Comparison of ENCODE assay signal across 20 cellular contexts in genomic region chr21:44043613-44044012, GRCh38. TPM values are rescaled to one million over a fixed set of nuclear protein-coding genes. Genes with fewer than 3 reads are reported as not detected.
DNase-seq lines count a peak whose midpoint lies in the region; ATAC-seq and TF ChIP-seq lines count a peak whose summit lies in the region.
"Had no signal": no experiment of that assay in that cellular context is flagged by ENCODE, and none has a peak within 500 bp of the region (broad histone marks: within the 10 kb centered on the region; RNA-seq: fewer than 3 reads in every experiment).

No MANE protein-coding gene starts in this region.

- peaks cover 13 to 17% of the 10 kb centered on the region in 2 experiments for H3K36me3 ChIP-seq in HEK293 (ENCODE audit: control insufficient read depth in 2 of 2, insufficient read depth in 1 of 2, low read length in 2 of 2)
- H3K36me3 ChIP-seq in left lung: peaks cover 0 to 69% of the 10 kb centered on the region in 2 donors

- TF ChIP-seq CTCF in HEK293 (tag by site-specific recombination; IDR thresholded peaks at IDR 0.05) (no peak), left lung (IDR thresholded peaks at IDR 0.05) (no peak)
- no peak for TF ChIP-seq CTCF in activated CD8-positive, alpha-beta T cell treated with anti-CD3 and anti-CD28 coated beads for 36 hours (IDR thresholded peaks at IDR 0.05)

- H3K27me3 Mint-ChIP-seq in activated CD4-positive, alpha-beta T cell treated with anti-CD3 and anti-CD28 coated beads, Interleukin-2, amount 10 ng/mL, durations not matched to agents 24 days and 14 days: no peaks in the 10 kb centered on the region
- no peaks in the 10 kb centered on the region for H3K27me3 Mint-ChIP-seq in activated CD4-positive, alpha-beta T cell treated with anti-CD3 and anti-CD28 coated beads for 36 hours
- H3K27me3 Mint-ChIP-seq in activated CD8-positive, alpha-beta T cell treated with anti-CD3 and anti-CD28 coated beads for 36 hours: no peaks in the 10 kb centered on the region

- H3K4me3 Mint-ChIP-seq in activated CD4-positive, alpha-beta T cell treated with anti-CD3 and anti-CD28 coated beads, Interleukin-2, amount 10 ng/mL, durations not matched to agents 24 days and 14 days: no peak overlapping the region
- no peak overlapping the region for H3K4me3 Mint-ChIP-seq in activated CD4-positive, alpha-beta T cell treated with anti-CD3 and anti-CD28 coated beads for 36 hours
- no peak overlapping the region for H3K4me3 Mint-ChIP-seq in activated CD8-positive, alpha-beta T cell treated with anti-CD3 and anti-CD28 coated beads for 36 hours

- intact Hi-C loops in activated CD4-positive, alpha-beta T cell treated with anti-CD3 and anti-CD28 coated beads, Interleukin-2, amount 10 ng/mL, durations not matched to agents 24 days and 14 days (cut with micrococcal nuclease): no loop called here
- intact Hi-C loops in activated CD4-positive, alpha-beta T cell treated with anti-CD3 and anti-CD28 coated beads for 36 hours (cut with DNase I, micrococcal nuclease): no loop called here
- intact Hi-C loops in activated CD8-positive, alpha-beta T cell treated with anti-CD3 and anti-CD28 coated beads for 36 hours (cut with micrococcal nuclease): no loop called here
- intact Hi-C loops in left lung (cut with DNase I): no loop called here

- no peaks in the 10 kb centered on the region for H3K4me1 ChIP-seq in HEK293 (ENCODE audit: control insufficient read depth, insufficient read depth, low read length)
- no peaks in the 10 kb centered on the region for H3K4me1 ChIP-seq in left lung
- H3K4me1 ChIP-seq: HAP-1 had no signal

- CTCF ChIA-PET in activated CD4-positive, alpha-beta T cell treated with anti-CD3 and anti-CD28 coated beads for 36 hours (lab: Charles Lee): interaction anchor here (0.6 to 0.7 kb wide), 2 partner anchors 35 to 728 kb away, joined by 3 to 6 read pairs; no protein-coding TSS in a partner anchor
- CTCF ChIA-PET in HEK293 (lab: Yijun Ruan, JAX): interaction anchor here (0.6 to 0.7 kb wide), 2 partner anchors 24 to 71 kb away, joined by 3 read pairs; no protein-coding TSS in a partner anchor
- CTCF ChIA-PET in activated CD8-positive, alpha-beta T cell treated with anti-CD3 and anti-CD28 coated beads for 36 hours (lab: Charles Lee): no interaction called here

- H3K4me3 ChIP-seq in HEK293 (ENCODE audit: low read depth, low read length) (no peak overlapping the region), left lung (no peak overlapping the region)
- H3K4me3 ChIP-seq: HAP-1, spleen had no signal

- H3K36me3 Mint-ChIP-seq in activated CD4-positive, alpha-beta T cell treated with anti-CD3 and anti-CD28 coated beads, Interleukin-2, amount 10 ng/mL, durations not matched to agents 24 days and 14 days (ENCODE audit: low read depth): peaks cover 38% of the 10 kb centered on the region
- peaks cover 26% of the 10 kb centered on the region for H3K36me3 Mint-ChIP-seq in activated CD4-positive, alpha-beta T cell treated with anti-CD3 and anti-CD28 coated beads for 36 hours (ENCODE audit: low read depth)
- H3K36me3 Mint-ChIP-seq in activated CD8-positive, alpha-beta T cell treated with anti-CD3 and anti-CD28 coated beads for 36 hours (ENCODE audit: low read depth): peaks cover 10% of the 10 kb centered on the region

- H3K4me1 Mint-ChIP-seq in activated CD4-positive, alpha-beta T cell treated with anti-CD3 and anti-CD28 coated beads, Interleukin-2, amount 10 ng/mL, durations not matched to agents 24 days and 14 days: peaks cover 21% of the 10 kb centered on the region
- H3K4me1 Mint-ChIP-seq in activated CD4-positive, alpha-beta T cell treated with anti-CD3 and anti-CD28 coated beads for 36 hours: peaks cover 13% of the 10 kb centered on the region
- H3K4me1 Mint-ChIP-seq in activated CD8-positive, alpha-beta T cell treated with anti-CD3 and anti-CD28 coated beads for 36 hours (ENCODE audit: low read depth): peaks cover 18% of the 10 kb centered on the region

- no peak for DNase-seq in activated CD4-positive, alpha-beta T cell treated with anti-CD3 and anti-CD28 coated beads, Interleukin-2, amount 10 ng/mL, durations not matched to agents 24 days and 14 days
- DNase-seq in activated CD4-positive, alpha-beta T cell treated with anti-CD3 and anti-CD28 coated beads for 36 hours: no peak
- DNase-seq in activated CD8-positive, alpha-beta T cell treated with anti-CD3 and anti-CD28 coated beads for 36 hours: no peak
- peak; percentile 41 for DNase-seq in mesenteric fat pad (ENCODE audit: low spot score)
- no peak for DNase-seq in activated gamma-delta T cell (lab: John Stamatoyannopoulos, UW)
- DNase-seq in RKO (ENCODE audit: low spot score): no peak
- DNase-seq in left lung: no peak
- DNase-seq: activated effector memory CD4-positive, alpha-beta T cell treated with Interleukin-2 at 50 U/mL for 16 hours; amniotic stem cell; erythroblast; GDM1; left colon; NCI-H2029 treated with DMSO at 0.1 percent for 48 hours; NCI-H524 treated with DMSO at 0.1 percent for 48 hours; spleen; stimulated activated CD8-positive, alpha-beta memory T cell treated with anti-CD3 and anti-CD28 coated beads, Interleukin-4, amount 100 ng/mL, for 48 hours; SW 1271 had no signal

- H3K9me3 Mint-ChIP-seq in activated CD4-positive, alpha-beta T cell treated with anti-CD3 and anti-CD28 coated beads, Interleukin-2, amount 10 ng/mL, durations not matched to agents 24 days and 14 days: no peaks in the 10 kb centered on the region
- H3K9me3 Mint-ChIP-seq in activated CD4-positive, alpha-beta T cell treated with anti-CD3 and anti-CD28 coated beads for 36 hours (ENCODE audit: low read depth): no peaks in the 10 kb centered on the region
- H3K9me3 Mint-ChIP-seq in activated CD8-positive, alpha-beta T cell treated with anti-CD3 and anti-CD28 coated beads for 36 hours: no peaks in the 10 kb centered on the region

- H3K9me3 ChIP-seq in HEK293 (ENCODE audit: control insufficient read depth, insufficient read depth, low read depth, low read length): no peaks in the 10 kb centered on the region
- no peaks in the 10 kb centered on the region for H3K9me3 ChIP-seq in left lung
- H3K9me3 ChIP-seq: HAP-1, spleen had no signal

- H3K27me3 ChIP-seq in left lung: no peaks in the 10 kb centered on the region
- H3K27me3 ChIP-seq: spleen had no signal

- no peak for ATAC-seq in activated CD4-positive, alpha-beta T cell treated with anti-CD3 and anti-CD28 coated beads for 36 hours
- ATAC-seq in activated CD8-positive, alpha-beta T cell treated with anti-CD3 and anti-CD28 coated beads for 36 hours: no peak
- ATAC-seq in left lung: no peak
- ATAC-seq: left colon, Right ventricle myocardium inferior had no signal

- POLR2A ChIA-PET in activated CD4-positive, alpha-beta T cell treated with anti-CD3 and anti-CD28 coated beads for 36 hours (lab: Charles Lee): no interaction called here
- POLR2A ChIA-PET in HEK293 (lab: Yijun Ruan, JAX): no interaction called here
- POLR2A ChIA-PET in activated CD8-positive, alpha-beta T cell treated with anti-CD3 and anti-CD28 coated beads for 36 hours (lab: Charles Lee): no interaction called here

- H3K27ac Mint-ChIP-seq in activated CD4-positive, alpha-beta T cell treated with anti-CD3 and anti-CD28 coated beads, Interleukin-2, amount 10 ng/mL, durations not matched to agents 24 days and 14 days: peak overlapping the region; percentile 16
- no peak overlapping the region for H3K27ac Mint-ChIP-seq in activated CD4-positive, alpha-beta T cell treated with anti-CD3 and anti-CD28 coated beads for 36 hours
- peak overlapping the region; percentile 12 for H3K27ac Mint-ChIP-seq in activated CD8-positive, alpha-beta T cell treated with anti-CD3 and anti-CD28 coated beads for 36 hours

- H3K27ac ChIP-seq in HEK293 (ENCODE audit: extremely low read depth, low read depth, low read length) (peak overlapping the region; percentile 39; the same call in 1 of the 2 replicates), left lung (no peak overlapping the region)

TF ChIP-seq in HEK293, 187 proteins besides CTCF, POLR2A, EP300 and RAD21:
- TF ChIP-seq ZIC2 (tag by site-specific recombination; IDR thresholded peaks at IDR 0.05): 0 out of 2 replicates have a peak, but pooled peaks have one; percentile 6
- TF ChIP-seq ZNF433 (tag by site-specific recombination; IDR thresholded peaks at IDR 0.05; ENCODE audit: low read depth): no peak
TF ChIP-seq in HEK293: peak in this region for 1.

RNA-seq across cellular contexts. Expression of gene TRAPPC10, which starts 31.5 kb away (rescaled TPM):
- 69.6 and 75.0 TPM in 2 replicates for total RNA-seq in activated CD4-positive, alpha-beta T cell treated with anti-CD3 and anti-CD28 coated beads, Interleukin-2, amount 10 ng/mL, durations not matched to agents 24 days and 14 days
- 10 to 100 TPM; 40.2 to 58.7 TPM for total RNA-seq in activated CD4-positive, alpha-beta T cell treated with anti-CD3 and anti-CD28 coated beads for 36 hours
- 10 to 100 TPM; 44.1 to 45.4 TPM for total RNA-seq in activated CD8-positive, alpha-beta T cell treated with anti-CD3 and anti-CD28 coated beads for 36 hours
- 44.4 TPM for total RNA-seq in mesenteric fat pad
- total RNA-seq in left lung: 10 to 100 TPM; 32.6 to 43.5 TPM
